In genomic region chr5:116669261-116670049, GRCh38 we compare ENCODE assay signal across 19 cellular contexts.
DNase-seq lines count a peak whose midpoint lies in the region; ATAC-seq, FAIRE-seq and TF ChIP-seq lines count a peak whose summit lies in the region.
"Had no signal": no experiment of that assay in that cellular context is flagged by ENCODE, and none has a peak within 500 bp of the region (broad histone marks: within the 10 kb centered on the region; RNA-seq: fewer than 3 reads in every experiment).

No MANE protein-coding gene starts in this region.

- no peak for ATAC-seq in activated naive CD8-positive, alpha-beta T cell treated with anti-CD3 and anti-CD28 coated beads, Interleukin-2, amount 50 U/mL, for 24 hours
- ATAC-seq: Panc1, upper lobe of right lung had no signal

- no peaks in the 10 kb centered on the region for H3K36me3 Mint-ChIP-seq in neural crest cell (ENCODE audit: low read depth)
- H3K36me3 Mint-ChIP-seq in activated naive CD8-positive, alpha-beta T cell treated with anti-CD3 and anti-CD28 coated beads, Interleukin-2, amount 50 U/mL, for 24 hours (ENCODE audit: low read depth) = no peaks in the 10 kb centered on the region
- no peaks in the 10 kb centered on the region for H3K36me3 Mint-ChIP-seq in activated CD4-positive, alpha-beta T cell treated with anti-CD3 and anti-CD28 coated beads, Interleukin-2, amount 10 ng/mL, durations not matched to agents 24 days and 14 days (ENCODE audit: low read depth)

- FAIRE-seq in GM19239 (lab: Jason Lieb, UNC) = peak; percentile 8
- FAIRE-seq: endothelial cell of umbilical vein had no signal

- peak overlapping the region; percentile 1 for H3K27ac Mint-ChIP-seq in neural crest cell (ENCODE audit: unreplicated experiment)
- no peak overlapping the region for H3K27ac Mint-ChIP-seq in activated naive CD8-positive, alpha-beta T cell treated with anti-CD3 and anti-CD28 coated beads, Interleukin-2, amount 50 U/mL, for 24 hours
- H3K27ac Mint-ChIP-seq in activated CD4-positive, alpha-beta T cell treated with anti-CD3 and anti-CD28 coated beads, Interleukin-2, amount 10 ng/mL, durations not matched to agents 24 days and 14 days = no peak overlapping the region
- H3K27ac Mint-ChIP-seq: activated CD4-positive, alpha-beta T cell treated with anti-CD3 and anti-CD28 coated beads, Interleukin-2, amount 10 ng/mL, durations not matched to agents 7 days and 5 days; activated T-helper 2 cell treated with anti-CD3 and anti-CD28 coated beads, Interferon-gamma antibody, Interleukin-2, Interleukin-4, amounts not matched to agents 10 μg/mL and 5 μg/mL and 100 μg/mL, durations not matched to agents 14 hours and 24 hours and 36 hours; dendritic cell treated with granulocyte-macrophage colony-stimulating factor and Interleukin-4, amounts not matched to agents 40 ng/mL and 50 ng/mL, for 4 days had no signal

- intact Hi-C loops in activated CD4-positive, alpha-beta T cell treated with anti-CD3 and anti-CD28 coated beads, Interleukin-2, amount 10 ng/mL, durations not matched to agents 24 days and 14 days (cut with micrococcal nuclease) = no loop called here

- H3K4me3 Mint-ChIP-seq in neural crest cell = no peak overlapping the region
- H3K4me3 Mint-ChIP-seq in activated naive CD8-positive, alpha-beta T cell treated with anti-CD3 and anti-CD28 coated beads, Interleukin-2, amount 50 U/mL, for 24 hours = no peak overlapping the region
- H3K4me3 Mint-ChIP-seq in activated CD4-positive, alpha-beta T cell treated with anti-CD3 and anti-CD28 coated beads, Interleukin-2, amount 10 ng/mL, durations not matched to agents 24 days and 14 days = no peak overlapping the region
- H3K4me3 Mint-ChIP-seq: activated CD4-positive, alpha-beta T cell treated with anti-CD3 and anti-CD28 coated beads, Interleukin-2, amount 10 ng/mL, durations not matched to agents 7 days and 5 days; dendritic cell treated with granulocyte-macrophage colony-stimulating factor and Interleukin-4, amounts not matched to agents 40 ng/mL and 50 ng/mL, for 4 days had no signal

- peaks cover 12% of the 10 kb centered on the region for H3K9me3 Mint-ChIP-seq in neural crest cell
- no peaks in the 10 kb centered on the region for H3K9me3 Mint-ChIP-seq in activated naive CD8-positive, alpha-beta T cell treated with anti-CD3 and anti-CD28 coated beads, Interleukin-2, amount 50 U/mL, for 24 hours
- no peaks in the 10 kb centered on the region for H3K9me3 Mint-ChIP-seq in activated CD4-positive, alpha-beta T cell treated with anti-CD3 and anti-CD28 coated beads, Interleukin-2, amount 10 ng/mL, durations not matched to agents 24 days and 14 days
- H3K9me3 Mint-ChIP-seq: activated CD4-positive, alpha-beta T cell treated with anti-CD3 and anti-CD28 coated beads, Interleukin-2, amount 10 ng/mL, durations not matched to agents 7 days and 5 days; activated T-helper 2 cell treated with anti-CD3 and anti-CD28 coated beads, Interferon-gamma antibody, Interleukin-2, Interleukin-4, amounts not matched to agents 10 μg/mL and 5 μg/mL and 100 μg/mL, durations not matched to agents 14 hours and 24 hours and 36 hours had no signal

- no peaks in the 10 kb centered on the region for H3K27me3 Mint-ChIP-seq in neural crest cell (ENCODE audit: low read depth)
- peaks cover 2% of the 10 kb centered on the region for H3K27me3 Mint-ChIP-seq in activated naive CD8-positive, alpha-beta T cell treated with anti-CD3 and anti-CD28 coated beads, Interleukin-2, amount 50 U/mL, for 24 hours
- H3K27me3 Mint-ChIP-seq in activated CD4-positive, alpha-beta T cell treated with anti-CD3 and anti-CD28 coated beads, Interleukin-2, amount 10 ng/mL, durations not matched to agents 24 days and 14 days = no peaks in the 10 kb centered on the region
- H3K27me3 Mint-ChIP-seq: activated CD4-positive, alpha-beta T cell treated with anti-CD3 and anti-CD28 coated beads, Interleukin-2, amount 10 ng/mL, durations not matched to agents 7 days and 5 days; dendritic cell treated with granulocyte-macrophage colony-stimulating factor and Interleukin-4, amounts not matched to agents 40 ng/mL and 50 ng/mL, for 4 days had no signal

- peak in 8 of 14 donors; percentile 3 to 37 (median 16) for DNase-seq in C1 segment of cervical spinal cord (lab: John Stamatoyannopoulos, UW)
- DNase-seq in GM19239 (ENCODE audit: insufficient read length, low spot score) = no peak
- peak; percentile 83 for DNase-seq in foreskin melanocyte
- DNase-seq in neural crest cell (ENCODE audit: low read depth, low spot score) = no peak
- DNase-seq in activated naive CD8-positive, alpha-beta T cell treated with anti-CD3 and anti-CD28 coated beads, Interleukin-2, amount 50 U/mL, for 24 hours = no peak
- no peak for DNase-seq in activated CD4-positive, alpha-beta T cell treated with anti-CD3 and anti-CD28 coated beads, Interleukin-2, amount 10 ng/mL, durations not matched to agents 24 days and 14 days
- no peak for DNase-seq in NCI-H1092 (lab: John Stamatoyannopoulos, UW)
- DNase-seq: activated CD4-positive, alpha-beta T cell treated with anti-CD3 and anti-CD28 coated beads, Interleukin-2, amount 10 ng/mL, durations not matched to agents 7 days and 5 days; GOT3; NCI-H187; NCI-H2227 treated with DMSO at 0.1 percent for 48 hours; SJCRH30; stimulated activated CD4-positive, alpha-beta T cell treated with anti-CD3 and anti-CD28 coated beads, Interleukin-12 subunit alpha, Interleukin-12 subunit beta, amount 100 ng/mL, for 4 hours; T-helper 2 cell; upper lobe of right lung had no signal

- peaks cover 46% of the 10 kb centered on the region for H3K4me1 Mint-ChIP-seq in neural crest cell
- H3K4me1 Mint-ChIP-seq in activated naive CD8-positive, alpha-beta T cell treated with anti-CD3 and anti-CD28 coated beads, Interleukin-2, amount 50 U/mL, for 24 hours = no peaks in the 10 kb centered on the region
- H3K4me1 Mint-ChIP-seq in activated CD4-positive, alpha-beta T cell treated with anti-CD3 and anti-CD28 coated beads, Interleukin-2, amount 10 ng/mL, durations not matched to agents 24 days and 14 days = no peaks in the 10 kb centered on the region
- H3K4me1 Mint-ChIP-seq: activated CD4-positive, alpha-beta T cell treated with anti-CD3 and anti-CD28 coated beads, Interleukin-2, amount 10 ng/mL, durations not matched to agents 7 days and 5 days had no signal

- TF ChIP-seq CTCF in neural crest cell (conservative IDR thresholded peaks at IDR 0.05) = no peak

Comparison
In these comparisons a context has a peak if more than half of its experiments do, and no peak if none do; other contexts are left out.
1. DNase-seq: peak in C1 segment of cervical spinal cord (8 of 14) and foreskin melanocyte (single experiment); none in GM19239 (single experiment), neural crest cell (single experiment), activated naive CD8-positive, alpha-beta T cell treated with anti-CD3 and anti-CD28 coated beads, Interleukin-2, amount 50 U/mL, for 24 hours (single experiment), activated CD4-positive, alpha-beta T cell treated with anti-CD3 and anti-CD28 coated beads, Interleukin-2, amount 10 ng/mL, durations not matched to agents 24 days and 14 days (single experiment) and NCI-H1092 (single experiment).